In genomic region chr11:94402355-94402754, GRCh38 we compare ENCODE assay signal across 1 cellular context.
TF ChIP-seq lines count a peak whose summit lies in the region.

No MANE protein-coding gene starts in this region.

TF ChIP-seq in HepG2, 621 proteins besides CTCF, POLR2A, EP300 and RAD21 (continued from another document):
- TF ChIP-seq NCOA2 (CRISPR knock-in tag; IDR thresholded peaks at IDR 0.05) (0 out of 2 replicates have a peak, but pooled peaks have one; percentile 37), CREM (IDR thresholded peaks at IDR 0.05) (no peak), CREM (CRISPR knock-in tag; IDR thresholded peaks at IDR 0.05) (no peak), MYC (CRISPR knock-in tag; IDR thresholded peaks at IDR 0.05; ENCODE audit: borderline replicate concordance) (no peak), ZBTB33 (CRISPR knock-in tag; IDR thresholded peaks at IDR 0.05) (no peak), KDM5B (CRISPR knock-in tag; IDR thresholded peaks at IDR 0.05; ENCODE audit: borderline replicate concordance) (no peak), ZNF274 (CRISPR knock-in tag; IDR thresholded peaks at IDR 0.05) (no peak), CEBPG (CRISPR knock-in tag; IDR thresholded peaks at IDR 0.05) (peak; percentile 23; the same call in 1 of the 2 replicates), TRIM22 (IDR thresholded peaks at IDR 0.05) (no peak), NR2F6 (IDR thresholded peaks at IDR 0.05) (no peak; the same call in 1 of the 2 replicates), NR2F6 (CRISPR knock-in tag; IDR thresholded peaks at IDR 0.05) (peak; percentile 60; the same call in 1 of the 2 replicates), KAT8 (CRISPR knock-in tag; IDR thresholded peaks at IDR 0.05) (0 out of 2 replicates have a peak, but pooled peaks have one; percentile 16), LRRFIP1 (CRISPR knock-in tag; conservative IDR thresholded peaks at IDR 0.05) (no peak), U2AF2 (IDR thresholded peaks at IDR 0.05; ENCODE audit: low read depth, low read length) (no peak), MEIS2 (CRISPR knock-in tag; IDR thresholded peaks at IDR 0.05) (no peak), FOSL2 (CRISPR knock-in tag; IDR thresholded peaks at IDR 0.05) (peak; percentile 88), TEAD3 (CRISPR knock-in tag; optimal IDR thresholded peaks at IDR 0.05; ENCODE audit: borderline replicate concordance) (peak; percentile 38), NBN (conservative IDR thresholded peaks at IDR 0.05) (no peak), ELK4 (CRISPR knock-in tag; IDR thresholded peaks at IDR 0.05; ENCODE audit: borderline replicate concordance) (no peak), FOXA3 (CRISPR knock-in tag; IDR thresholded peaks at IDR 0.05) (peak; percentile 75), ZNF749 (CRISPR knock-in tag; IDR thresholded peaks at IDR 0.05; ENCODE audit: borderline replicate concordance) (no peak), ZNF549 (CRISPR knock-in tag; IDR thresholded peaks at IDR 0.05) (no peak), MAX (IDR thresholded peaks at IDR 0.05) (no peak), ZBTB20 (CRISPR knock-in tag; IDR thresholded peaks at IDR 0.05; ENCODE audit: borderline replicate concordance, low read depth) (peak; percentile 99; the same call in 1 of the 2 replicates), NFE2 (CRISPR knock-in tag; IDR thresholded peaks at IDR 0.05) (no peak), ZFP37 (CRISPR knock-in tag; IDR thresholded peaks at IDR 0.05; ENCODE audit: borderline replicate concordance) (no peak), ELF3 (CRISPR knock-in tag; IDR thresholded peaks at IDR 0.05) (peak; percentile 57; the same call in 1 of the 2 replicates), SOX13 (IDR thresholded peaks at IDR 0.05) (no peak), SOX13 (CRISPR knock-in tag; conservative IDR thresholded peaks at IDR 0.05 in 1 of 2, IDR thresholded peaks at IDR 0.05 in 1 of 2) (peak in 1 of 2 experiments; percentile 70; a peak in 2 of 4 replicates)
- TF ChIP-seq, protein P1, sequence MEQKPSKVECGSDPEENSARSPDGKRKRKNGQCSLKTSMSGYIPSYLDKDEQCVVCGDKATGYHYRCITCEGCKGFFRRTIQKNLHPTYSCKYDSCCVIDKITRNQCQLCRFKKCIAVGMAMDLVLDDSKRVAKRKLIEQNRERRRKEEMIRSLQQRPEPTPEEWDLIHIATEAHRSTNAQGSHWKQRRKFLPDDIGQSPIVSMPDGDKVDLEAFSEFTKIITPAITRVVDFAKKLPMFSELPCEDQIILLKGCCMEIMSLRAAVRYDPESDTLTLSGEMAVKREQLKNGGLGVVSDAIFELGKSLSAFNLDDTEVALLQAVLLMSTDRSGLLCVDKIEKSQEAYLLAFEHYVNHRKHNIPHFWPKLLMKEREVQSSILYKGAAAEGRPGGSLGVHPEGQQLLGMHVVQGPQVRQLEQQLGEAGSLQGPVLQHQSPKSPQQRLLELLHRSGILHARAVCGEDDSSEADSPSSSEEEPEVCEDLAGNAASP (CRISPR knock-in tag; IDR thresholded peaks at IDR 0.05; ENCODE audit: borderline replicate concordance), result no peak
- TF ChIP-seq, protein P2, sequence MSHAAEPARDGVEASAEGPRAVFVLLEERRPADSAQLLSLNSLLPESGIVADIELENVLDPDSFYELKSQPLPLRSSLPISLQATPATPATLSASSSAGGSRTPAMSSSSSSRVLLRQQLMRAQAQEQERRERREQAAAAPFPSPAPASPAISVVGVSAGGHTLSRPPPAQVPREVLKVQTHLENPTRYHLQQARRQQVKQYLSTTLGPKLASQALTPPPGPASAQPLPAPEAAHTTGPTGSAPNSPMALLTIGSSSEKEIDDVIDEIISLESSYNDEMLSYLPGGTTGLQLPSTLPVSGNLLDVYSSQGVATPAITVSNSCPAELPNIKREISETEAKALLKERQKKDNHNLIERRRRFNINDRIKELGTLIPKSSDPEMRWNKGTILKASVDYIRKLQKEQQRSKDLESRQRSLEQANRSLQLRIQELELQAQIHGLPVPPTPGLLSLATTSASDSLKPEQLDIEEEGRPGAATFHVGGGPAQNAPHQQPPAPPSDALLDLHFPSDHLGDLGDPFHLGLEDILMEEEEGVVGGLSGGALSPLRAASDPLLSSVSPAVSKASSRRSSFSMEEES (CRISPR knock-in tag; IDR thresholded peaks at IDR 0.05), result no peak
- TF ChIP-seq, protein P3, sequence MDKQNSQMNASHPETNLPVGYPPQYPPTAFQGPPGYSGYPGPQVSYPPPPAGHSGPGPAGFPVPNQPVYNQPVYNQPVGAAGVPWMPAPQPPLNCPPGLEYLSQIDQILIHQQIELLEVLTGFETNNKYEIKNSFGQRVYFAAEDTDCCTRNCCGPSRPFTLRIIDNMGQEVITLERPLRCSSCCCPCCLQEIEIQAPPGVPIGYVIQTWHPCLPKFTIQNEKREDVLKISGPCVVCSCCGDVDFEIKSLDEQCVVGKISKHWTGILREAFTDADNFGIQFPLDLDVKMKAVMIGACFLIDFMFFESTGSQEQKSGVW (CRISPR knock-in tag; IDR thresholded peaks at IDR 0.05; ENCODE audit: borderline replicate concordance), result no peak
- TF ChIP-seq, protein P4, sequence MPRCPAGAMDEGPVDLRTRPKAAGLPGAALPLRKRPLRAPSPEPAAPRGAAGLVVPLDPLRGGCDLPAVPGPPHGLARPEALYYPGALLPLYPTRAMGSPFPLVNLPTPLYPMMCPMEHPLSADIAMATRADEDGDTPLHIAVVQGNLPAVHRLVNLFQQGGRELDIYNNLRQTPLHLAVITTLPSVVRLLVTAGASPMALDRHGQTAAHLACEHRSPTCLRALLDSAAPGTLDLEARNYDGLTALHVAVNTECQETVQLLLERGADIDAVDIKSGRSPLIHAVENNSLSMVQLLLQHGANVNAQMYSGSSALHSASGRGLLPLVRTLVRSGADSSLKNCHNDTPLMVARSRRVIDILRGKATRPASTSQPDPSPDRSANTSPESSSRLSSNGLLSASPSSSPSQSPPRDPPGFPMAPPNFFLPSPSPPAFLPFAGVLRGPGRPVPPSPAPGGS (CRISPR knock-in tag; IDR thresholded peaks at IDR 0.05), result no peak
